Comparison of ENCODE assay signal across 1 cellular context in genomic region chr17:8091033-8091687, GRCh38.
TF ChIP-seq lines count a peak whose summit lies in the region.

No MANE protein-coding gene starts in this region.

TF ChIP-seq in K562, 482 proteins besides CTCF, POLR2A, EP300 and RAD21:
- TF ChIP-seq ZNF3 (CRISPR knock-in tag; IDR thresholded peaks at IDR 0.05) (no peak), SPI1 (IDR thresholded peaks at IDR 0.05; ENCODE audit: borderline replicate concordance, low read depth, low read length) (peak; percentile 39; the same call in 1 of the 2 replicates)
